In the genomic region with DNA sequence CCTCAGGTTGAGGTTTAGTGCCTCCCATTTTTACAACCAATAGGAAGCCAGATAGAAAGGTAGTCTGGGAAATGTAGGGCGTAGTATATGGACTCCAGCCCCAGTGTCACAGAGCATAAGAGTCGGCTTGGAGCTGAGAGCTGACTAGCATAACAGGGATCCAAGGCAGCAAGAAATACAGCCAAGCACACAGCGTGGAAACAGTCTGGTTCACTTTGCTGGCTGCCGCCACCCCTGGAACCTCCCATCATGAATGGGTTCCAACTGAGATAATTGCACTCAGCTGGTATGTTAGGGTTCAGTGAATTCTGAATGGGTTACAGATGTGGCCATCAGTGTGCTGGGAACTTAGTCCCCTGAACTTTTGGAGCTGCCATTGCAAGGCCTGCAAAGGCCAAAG, we compare ENCODE assay signal across 20 cellular contexts.
DNase-seq lines count a peak whose midpoint lies in the region; ATAC-seq, FAIRE-seq and TF ChIP-seq lines count a peak whose summit lies in the region.
"Had no signal": no experiment of that assay in that cellular context is flagged by ENCODE, and none has a peak within 500 bp of the region (broad histone marks: within the 10 kb centered on the region; RNA-seq: fewer than 3 reads in every experiment).

No MANE protein-coding gene starts in this region.

- H3K4me1 ChIP-seq in right atrium auricular region: peaks cover 0 to 10% of the 10 kb centered on the region in 2 donors
- H3K4me1 ChIP-seq in astrocyte (ENCODE audit: insufficient read depth, low read length): no peaks in the 10 kb centered on the region
- H3K4me1 ChIP-seq in aorta (ENCODE audit: control insufficient read depth in 1 of 2, insufficient read depth in 2 of 2, low read length in 2 of 2): no peaks in the 10 kb centered on the region

- H3K27ac ChIP-seq in right atrium auricular region: no peak overlapping the region
- H3K27ac ChIP-seq in astrocyte (ENCODE audit: low read depth, low read length): no peak overlapping the region
- peak overlapping the region; percentile 22 for H3K27ac ChIP-seq in layer of hippocampus (ENCODE audit: low read depth, low read length)
- no peak overlapping the region for H3K27ac ChIP-seq in aorta (ENCODE audit: low read depth in 1 of 2, low read length in 2 of 2)
- H3K27ac ChIP-seq: esophagus muscularis mucosa, vagina had no signal

- H3K4me1 Mint-ChIP-seq in astrocyte (ENCODE audit: low read depth, unreplicated experiment): peaks cover 13% of the 10 kb centered on the region

- H3K9me3 ChIP-seq in right atrium auricular region (no peaks in the 10 kb centered on the region), astrocyte (ENCODE audit: insufficient read depth, low read depth, low read length) (no peaks in the 10 kb centered on the region), aorta (ENCODE audit: control insufficient read depth, low read length) (no peaks in the 10 kb centered on the region)
- H3K9me3 ChIP-seq: esophagus muscularis mucosa, vagina had no signal

- H3K4me2 ChIP-seq in astrocyte (ENCODE audit: low read length): no peak overlapping the region

- H3K4me3 Mint-ChIP-seq in astrocyte (ENCODE audit: unreplicated experiment): no peak overlapping the region

- H3K27ac Mint-ChIP-seq in astrocyte (ENCODE audit: unreplicated experiment): no peak overlapping the region

- no peaks in the 10 kb centered on the region for H3K79me2 ChIP-seq in astrocyte (ENCODE audit: insufficient read depth, low read length)

- DNase-seq in Right ventricle myocardium inferior (ENCODE audit: missing footprints) (no peak), right atrium auricular region (ENCODE audit: low spot score) (no peak), astrocyte (ENCODE audit: low read depth) (peak; percentile 22), aorta (no peak), epidermal melanocyte (ENCODE audit: insufficient read length, low spot score) (no peak)
- no peak for DNase-seq in stimulated activated CD4-positive, alpha-beta T cell treated with anti-CD3 and anti-CD28 coated beads, Interleukin-12 subunit alpha, Interleukin-12 subunit beta, amount 100 ng/mL, for 4 hours
- DNase-seq: activated CD4-positive, alpha-beta T cell treated with anti-CD3 and anti-CD28 coated beads for 48 hours; activated T-cell treated with anti-CD3 and anti-CD28 coated beads, Interleukin-2, amount 50 U/mL, for 1 hour; HCEC 1CT; mesenchymal stem cell; NCI-H1436; NK-92 treated with Interleukin-12 subunit alpha and Interleukin-12 subunit beta, amount 100 ng/mL, for 24 hours; stimulated activated naive CD4-positive, alpha-beta T cell treated with Interleukin-2 at 50 U/mL for 16 hours; T-helper 9 cell had no signal

- no peak for FAIRE-seq in astrocyte (lab: Jason Lieb, UNC)
- FAIRE-seq: D721Med, K562 had no signal

- no peaks in the 10 kb centered on the region for H4K20me1 ChIP-seq in astrocyte (ENCODE audit: insufficient read depth, low read length)

- no peak overlapping the region for H2AFZ ChIP-seq in astrocyte (ENCODE audit: low read depth, low read length)

- H3K4me3 ChIP-seq in right atrium auricular region (no peak overlapping the region), astrocyte (ENCODE audit: insufficient read depth, low read depth, low read length) (no peak overlapping the region), aorta (ENCODE audit: low read length in 2 of 2) (no peak overlapping the region)
- H3K4me3 ChIP-seq: esophagus muscularis mucosa, K562, vagina had no signal

- ATAC-seq in Right ventricle myocardium inferior (peak; percentile 86), aorta (ENCODE audit: low FRiP score) (peak; percentile 71), GM21576 (IDR thresholded peaks at IDR 0.05; ENCODE audit: unreplicated experiment) (no peak)
- ATAC-seq: K562 had no signal

- intact Hi-C loops in Right ventricle myocardium inferior (cut with DNase I) (loop anchor here (5.0 kb wide), 1 partner anchor 76 kb away; a partner anchor contains a TSS), aorta (cut with DNase I) (loop anchor here (5.0 to 10.0 kb wide), 4 partner anchors 76 to 646 kb away; a partner anchor contains a TSS)

- no peak for TF ChIP-seq CTCF in right atrium auricular region (IDR thresholded peaks at IDR 0.05)
- no peak for TF ChIP-seq CTCF in astrocyte (IDR thresholded peaks at IDR 0.05; ENCODE audit: insufficient read depth, low read depth, low read length)

- 51 to 56% methylated on average over 4 of the region's 4 CpGs for WGBS in aorta, 2 donors

- no peaks in the 10 kb centered on the region for H3K36me3 ChIP-seq in right atrium auricular region
- H3K36me3 ChIP-seq in astrocyte (ENCODE audit: insufficient read depth, low read length): no peaks in the 10 kb centered on the region
- H3K36me3 ChIP-seq in aorta (ENCODE audit: control insufficient read depth in 1 of 2, insufficient read depth in 2 of 2, low read length in 1 of 2): no peaks in the 10 kb centered on the region

- H3K36me3 Mint-ChIP-seq in astrocyte (ENCODE audit: low read depth, unreplicated experiment): no peaks in the 10 kb centered on the region

- no peaks in the 10 kb centered on the region for H3K27me3 Mint-ChIP-seq in astrocyte (ENCODE audit: low read depth, unreplicated experiment)

- H3K9ac ChIP-seq in astrocyte (ENCODE audit: low read length): no peak overlapping the region

- H3K9me3 Mint-ChIP-seq in astrocyte (ENCODE audit: unreplicated experiment): no peaks in the 10 kb centered on the region

- H3K27me3 ChIP-seq in right atrium auricular region: no peaks in the 10 kb centered on the region
- no peaks in the 10 kb centered on the region for H3K27me3 ChIP-seq in astrocyte (ENCODE audit: insufficient read depth, low read length)
- H3K27me3 ChIP-seq in layer of hippocampus (ENCODE audit: control insufficient read depth, insufficient read depth, low read length): no peaks in the 10 kb centered on the region
- H3K27me3 ChIP-seq in aorta (ENCODE audit: control insufficient read depth in 1 of 2, insufficient read depth in 2 of 2, low read length in 1 of 2): no peaks in the 10 kb centered on the region
- H3K27me3 ChIP-seq: esophagus muscularis mucosa, vagina had no signal
